ENCODE assay signal across 28 cellular contexts in the genomic region with DNA sequence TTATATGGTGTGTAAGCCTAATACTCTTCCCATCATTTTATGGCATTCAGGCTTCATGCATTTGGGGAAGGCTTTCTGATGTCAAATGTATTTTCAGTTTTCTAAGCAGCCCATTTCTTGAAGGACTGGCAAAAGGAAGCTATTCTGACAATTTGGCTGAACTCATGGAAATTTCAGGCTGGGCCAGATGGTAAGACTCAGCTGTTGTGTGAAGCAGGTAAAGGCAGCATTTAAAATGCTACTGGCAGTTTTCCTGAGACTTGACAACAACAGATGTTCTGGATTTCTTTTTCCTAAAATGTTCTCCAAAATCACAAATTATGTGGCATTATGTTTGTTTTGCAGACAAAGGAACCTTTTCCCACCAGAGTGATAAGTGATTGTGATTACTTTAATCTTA.
DNase-seq lines count a peak whose midpoint lies in the region; ATAC-seq and TF ChIP-seq lines count a peak whose summit lies in the region.
"Had no signal": no experiment of that assay in that cellular context is flagged by ENCODE, and none has a peak within 500 bp of the region (broad histone marks: within the 10 kb centered on the region; RNA-seq: fewer than 3 reads in every experiment).

No MANE protein-coding gene starts in this region.

- no peaks in the 10 kb centered on the region for H3K4me1 Mint-ChIP-seq in naive thymus-derived CD8-positive, alpha-beta T cell
- H3K4me1 Mint-ChIP-seq: activated CD4-positive, alpha-beta T cell treated with anti-CD3 and anti-CD28 coated beads, Interleukin-2, amount 10 ng/mL, durations not matched to agents 24 days and 14 days; CD8-positive, alpha-beta memory T cell; immature natural killer cell had no signal

- H3K79me2 ChIP-seq in mesendoderm (ENCODE audit: control insufficient read depth, insufficient read depth, low read length): no peaks in the 10 kb centered on the region

- H3K27me3 ChIP-seq in BE2C (peaks cover 16% of the 10 kb centered on the region), SJCRH30 (no peaks in the 10 kb centered on the region), mesendoderm (ENCODE audit: insufficient read depth, low read length, poor library complexity) (no peaks in the 10 kb centered on the region)
- H3K27me3 ChIP-seq: breast epithelium, colonic mucosa, gastroesophageal sphincter, spleen had no signal

- H3K9ac ChIP-seq in mesendoderm (ENCODE audit: low read length): no peak overlapping the region

- H3K36me3 ChIP-seq in BE2C: no peaks in the 10 kb centered on the region
- H3K36me3 ChIP-seq in SJCRH30: no peaks in the 10 kb centered on the region
- H3K36me3 ChIP-seq in mesendoderm (ENCODE audit: control insufficient read depth, insufficient read depth, low read length): no peaks in the 10 kb centered on the region
- H3K36me3 ChIP-seq in mucosa of descending colon (ENCODE audit: low read depth): no peaks in the 10 kb centered on the region
- H3K36me3 ChIP-seq: breast epithelium, colonic mucosa, gastroesophageal sphincter, left ventricle myocardium inferior, spleen, thoracic aorta had no signal

- no peak for TF ChIP-seq CTCF in BE2C (IDR thresholded peaks at IDR 0.05; ENCODE audit: low read depth, low read length)
- TF ChIP-seq CTCF in mucosa of descending colon (IDR thresholded peaks at IDR 0.05): no peak

- no peak overlapping the region for H2AK5ac ChIP-seq in mesendoderm (ENCODE audit: low read length)

- no peak overlapping the region for H3K23ac ChIP-seq in mesendoderm (ENCODE audit: low read length)

- no peak overlapping the region for H2BK15ac ChIP-seq in mesendoderm (replicated peaks; ENCODE audit: low read depth)

- peaks cover 0 to 28% (median 13%) of the 10 kb centered on the region in 9 donors for H3K9me3 Mint-ChIP-seq in naive thymus-derived CD8-positive, alpha-beta T cell

- H3K79me1 ChIP-seq in mesendoderm (ENCODE audit: low read length): no peaks in the 10 kb centered on the region

- H3K4ac ChIP-seq in mesendoderm (ENCODE audit: low read depth, low read length): no peak overlapping the region

- H3K4me3 Mint-ChIP-seq in naive thymus-derived CD8-positive, alpha-beta T cell: no peak overlapping the region
- H3K4me3 Mint-ChIP-seq: activated CD4-positive, alpha-beta T cell treated with anti-CD3 and anti-CD28 coated beads, Interleukin-2, amount 10 ng/mL, durations not matched to agents 24 days and 14 days; activated naive CD8-positive, alpha-beta T cell; CD8-positive, alpha-beta memory T cell; H9; immature natural killer cell; stimulated activated naive CD8-positive, alpha-beta T cell treated with anti-CD3 and anti-CD28 coated beads, Interleukin-15, Interleukin-2, amounts not matched to agents 100 ng/mL and 50 ng/mL, for 24 hours had no signal

- intact Hi-C loops in mucosa of descending colon (cut with DNase I, micrococcal nuclease): no loop called here

- no peak overlapping the region for H4K5ac ChIP-seq in mesendoderm (ENCODE audit: low read length)

- POLR2A ChIA-PET in naive thymus-derived CD8-positive, alpha-beta T cell (lab: Charles Lee): no interaction called here

- H3K36me3 Mint-ChIP-seq in naive thymus-derived CD8-positive, alpha-beta T cell: no peaks in the 10 kb centered on the region
- H3K36me3 Mint-ChIP-seq: activated naive CD8-positive, alpha-beta T cell; CD8-positive, alpha-beta memory T cell; immature natural killer cell had no signal

- H3K4me2 ChIP-seq in mesendoderm (ENCODE audit: low read length): no peak overlapping the region

- no peak overlapping the region for H2BK120ac ChIP-seq in mesendoderm (ENCODE audit: low read depth, low read length)

- H4K8ac ChIP-seq in mesendoderm (ENCODE audit: low read depth, low read length): no peak overlapping the region

- no peak for ATAC-seq in naive thymus-derived CD8-positive, alpha-beta T cell
- ATAC-seq in mucosa of descending colon: no peak
- ATAC-seq: gastroesophageal sphincter had no signal

- peaks cover 7% of the 10 kb centered on the region; the same call in 1 of the 2 replicates for H3K4me1 ChIP-seq in BE2C
- peaks cover 29% of the 10 kb centered on the region for H3K4me1 ChIP-seq in SJCRH30
- H3K4me1 ChIP-seq in mesendoderm (ENCODE audit: control insufficient read depth, low read depth, low read length): peaks cover 2% of the 10 kb centered on the region
- H3K4me1 ChIP-seq in mucosa of descending colon (ENCODE audit: low read depth): no peaks in the 10 kb centered on the region
- H3K4me1 ChIP-seq: breast epithelium, colonic mucosa, left ventricle myocardium inferior had no signal

- H3K27me3 Mint-ChIP-seq in naive thymus-derived CD8-positive, alpha-beta T cell: no peaks in the 10 kb centered on the region
- H3K27me3 Mint-ChIP-seq: activated CD4-positive, alpha-beta T cell treated with anti-CD3 and anti-CD28 coated beads, Interleukin-2, amount 10 ng/mL, durations not matched to agents 24 days and 14 days; activated naive CD8-positive, alpha-beta T cell; progenitor cell of endocrine pancreas; stimulated activated naive CD8-positive, alpha-beta T cell treated with anti-CD3 and anti-CD28 coated beads, Interleukin-15, Interleukin-2, amounts not matched to agents 100 ng/mL and 50 ng/mL, for 24 hours had no signal

- DNase-seq in BE2C: peak; percentile 13
- DNase-seq in NCI-H2081 (lab: John Stamatoyannopoulos, UW): peak; percentile 44 to 80
- DNase-seq in SJCRH30: peak; percentile 40 to 64
- DNase-seq in mesendoderm: peak; percentile 4
- DNase-seq in naive thymus-derived CD8-positive, alpha-beta T cell: no peak
- no peak for DNase-seq in kidney tubule cell (ENCODE audit: low spot score)
- no peak for DNase-seq in mucosa of descending colon
- DNase-seq: ACHN; activated CD4-positive, alpha-beta T cell treated with anti-CD3 and anti-CD28 coated beads, Interleukin-2, amount 10 ng/mL, durations not matched to agents 24 days and 14 days; CD8-positive, alpha-beta memory T cell; colonic mucosa; effector CD4-positive, alpha-beta T cell; H9; immature natural killer cell; left ventricle myocardium inferior; MM.1S; NCI-H1436; NCI-H748 treated with DMSO at 0.1 percent for 48 hours; SIG-M5; spleen; stimulated activated CD4-positive, alpha-beta T cell treated with anti-CD3 and anti-CD28 coated beads, Interleukin-2, amount 100 ng/mL, for 24 hours; T-helper 9 cell had no signal

- no peak overlapping the region for H3K4me3 ChIP-seq in BE2C (ENCODE audit: low read depth, low read length)
- H3K4me3 ChIP-seq in SJCRH30: no peak overlapping the region
- no peak overlapping the region for H3K4me3 ChIP-seq in mesendoderm (ENCODE audit: low read length)
- H3K4me3 ChIP-seq in mucosa of descending colon: no peak overlapping the region
- H3K4me3 ChIP-seq: breast epithelium, colonic mucosa, gastroesophageal sphincter, left ventricle myocardium inferior, spleen, thoracic aorta had no signal

- no peak overlapping the region for H2BK5ac ChIP-seq in mesendoderm (ENCODE audit: low read length)

- H3K27ac Mint-ChIP-seq in naive thymus-derived CD8-positive, alpha-beta T cell: no peak overlapping the region
- H3K27ac Mint-ChIP-seq: activated CD4-positive, alpha-beta T cell treated with anti-CD3 and anti-CD28 coated beads, Interleukin-2, amount 10 ng/mL, durations not matched to agents 24 days and 14 days; activated naive CD8-positive, alpha-beta T cell; CD8-positive, alpha-beta memory T cell; H9; immature natural killer cell; progenitor cell of endocrine pancreas; stimulated activated naive CD8-positive, alpha-beta T cell treated with anti-CD3 and anti-CD28 coated beads, Interleukin-15, Interleukin-2, amounts not matched to agents 100 ng/mL and 50 ng/mL, for 24 hours had no signal

- no peak overlapping the region for H3K18ac ChIP-seq in mesendoderm (ENCODE audit: low read length)

- H3K27ac ChIP-seq in SJCRH30 (peak overlapping the region; percentile 95), mesendoderm (ENCODE audit: low read depth, low read length) (no peak overlapping the region)
- H3K27ac ChIP-seq: breast epithelium, colonic mucosa, gastroesophageal sphincter, left ventricle myocardium inferior, spleen, thoracic aorta had no signal

- H3K9me3 ChIP-seq in BE2C: no peaks in the 10 kb centered on the region
- no peaks in the 10 kb centered on the region for H3K9me3 ChIP-seq in SJCRH30 (replicated peaks)
- H3K9me3 ChIP-seq in mucosa of descending colon: peaks cover 12% of the 10 kb centered on the region
- H3K9me3 ChIP-seq: breast epithelium, colonic mucosa, gastroesophageal sphincter had no signal

- no peak overlapping the region for H3K56ac ChIP-seq in mesendoderm (ENCODE audit: low read length)

Comparison
In these comparisons a context has a peak if more than half of its experiments do, and no peak if none do; other contexts are left out.
1. DNase-seq: peak in BE2C (single experiment), NCI-H2081 (2 of 2), SJCRH30 (2 of 2) and mesendoderm (single experiment); none in naive thymus-derived CD8-positive, alpha-beta T cell (0 of 10), kidney tubule cell (single experiment) and mucosa of descending colon (0 of 3).